ENCODE assay signal across 14 cellular contexts in the genomic region with DNA sequence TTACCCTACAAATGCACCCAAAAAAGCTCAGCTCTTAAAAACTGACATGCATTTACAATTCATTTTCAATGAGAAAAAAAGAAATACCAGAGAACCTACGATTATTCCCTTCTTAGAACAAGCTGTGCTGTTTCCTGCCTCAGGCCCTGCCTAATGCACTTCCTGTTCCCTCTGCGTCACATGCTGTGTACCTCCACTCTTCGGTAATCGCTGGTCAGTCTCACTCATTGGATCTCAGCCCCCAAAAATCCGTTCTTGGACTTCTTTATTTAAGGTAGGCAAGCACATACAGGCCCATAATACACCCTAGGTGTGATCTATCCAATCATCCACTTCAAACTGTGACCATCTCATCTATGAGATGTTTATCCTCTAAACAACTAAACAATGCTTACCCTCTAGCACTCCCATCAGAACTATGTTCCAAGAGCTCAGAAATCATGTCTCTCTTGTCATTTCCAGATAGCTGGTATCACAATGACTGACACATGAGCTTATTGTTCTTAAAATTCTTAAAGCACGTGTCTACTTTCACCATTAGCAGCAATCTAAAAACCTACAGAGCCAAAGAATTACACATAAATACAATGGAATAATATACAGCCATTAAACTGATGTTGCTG.
DNase-seq lines count a peak whose midpoint lies in the region; ATAC-seq and TF ChIP-seq lines count a peak whose summit lies in the region.
"Had no signal": no experiment of that assay in that cellular context is flagged by ENCODE, and none has a peak within 500 bp of the region (broad histone marks: within the 10 kb centered on the region; RNA-seq: fewer than 3 reads in every experiment).

No MANE protein-coding gene starts in this region.

- H3K27ac Mint-ChIP-seq in endodermal cell (peak overlapping the region; percentile 13), neural progenitor cell (peak overlapping the region; percentile 9)
- H3K27ac Mint-ChIP-seq in activated naive CD4-positive, alpha-beta T cell treated with anti-CD3 and anti-CD28 coated beads for 36 hours, result no peak overlapping the region
- H3K27ac Mint-ChIP-seq: activated naive CD4-positive, alpha-beta T cell treated with anti-CD3 and anti-CD28 coated beads, Interleukin-2, amount 50 U/mL, for 72 hours; CD4-positive, CD25-positive, alpha-beta regulatory T cell had no signal

- intact Hi-C loops in mucosa of descending colon (cut with DNase I, micrococcal nuclease), result no loop called here
- intact Hi-C loops in activated naive CD4-positive, alpha-beta T cell treated with anti-CD3 and anti-CD28 coated beads for 36 hours (cut with micrococcal nuclease), result loop anchor here (2.0 kb wide), 1 partner anchor 352 kb away; no protein-coding TSS in a partner anchor

- no peaks in the 10 kb centered on the region for H3K27me3 ChIP-seq in Loucy (ENCODE audit: insufficient read depth, low read length, poor library complexity, severe bottlenecking)
- H3K27me3 ChIP-seq in endodermal cell (ENCODE audit: control insufficient read depth, insufficient read depth, low read length, poor library complexity, severe bottlenecking), result no peaks in the 10 kb centered on the region
- H3K27me3 ChIP-seq in neural progenitor cell, result no peaks in the 10 kb centered on the region

- peak; percentile 61 for ATAC-seq in GM18502 (IDR thresholded peaks at IDR 0.05; ENCODE audit: poor library complexity, unreplicated experiment)
- no peak for ATAC-seq in mucosa of descending colon
- no peak for ATAC-seq in GM19463 (IDR thresholded peaks at IDR 0.05; ENCODE audit: unreplicated experiment)
- ATAC-seq: activated naive CD4-positive, alpha-beta T cell treated with anti-CD3 and anti-CD28 coated beads, Interleukin-2, amount 50 U/mL, for 72 hours; esophagus mucosa; Panc1 had no signal

- no peaks in the 10 kb centered on the region for H3K9me3 Mint-ChIP-seq in endodermal cell
- no peaks in the 10 kb centered on the region for H3K9me3 Mint-ChIP-seq in neural progenitor cell
- H3K9me3 Mint-ChIP-seq in activated naive CD4-positive, alpha-beta T cell treated with anti-CD3 and anti-CD28 coated beads for 36 hours, result peaks cover 1% of the 10 kb centered on the region
- H3K9me3 Mint-ChIP-seq: activated naive CD4-positive, alpha-beta T cell treated with anti-CD3 and anti-CD28 coated beads, Interleukin-2, amount 50 U/mL, for 72 hours had no signal

- peaks cover 18% of the 10 kb centered on the region for H3K4me1 Mint-ChIP-seq in endodermal cell
- peaks cover 17% of the 10 kb centered on the region for H3K4me1 Mint-ChIP-seq in neural progenitor cell
- no peaks in the 10 kb centered on the region for H3K4me1 Mint-ChIP-seq in activated naive CD4-positive, alpha-beta T cell treated with anti-CD3 and anti-CD28 coated beads for 36 hours (ENCODE audit: low read depth)
- H3K4me1 Mint-ChIP-seq: CD4-positive, CD25-positive, alpha-beta regulatory T cell had no signal

- WGBS in endodermal cell (ENCODE audit: insufficient coverage in 1 of 2, insufficient read length in 1 of 2), 2 experiments, result 75 to 82% methylated on average over 5 to 6 of the region's 6 CpGs

- no peaks in the 10 kb centered on the region for H3K4me1 ChIP-seq in Loucy (ENCODE audit: insufficient read depth, low read length, poor library complexity, severe bottlenecking)
- no peaks in the 10 kb centered on the region for H3K4me1 ChIP-seq in endodermal cell (ENCODE audit: control insufficient read depth, insufficient read depth, low read length)
- peaks cover 13% of the 10 kb centered on the region for H3K4me1 ChIP-seq in neural progenitor cell
- H3K4me1 ChIP-seq in mucosa of descending colon (ENCODE audit: low read depth), result no peaks in the 10 kb centered on the region

- H3K36me3 ChIP-seq in Loucy (ENCODE audit: insufficient read depth, low read length) (no peaks in the 10 kb centered on the region), endodermal cell (ENCODE audit: control insufficient read depth, insufficient read depth, low read length) (no peaks in the 10 kb centered on the region), neural progenitor cell (no peaks in the 10 kb centered on the region), mucosa of descending colon (ENCODE audit: low read depth) (no peaks in the 10 kb centered on the region)

- no peak overlapping the region for H3K4me2 ChIP-seq in Loucy (ENCODE audit: low read depth, low read length, poor library complexity, severe bottlenecking)
- no peak overlapping the region for H3K4me2 ChIP-seq in neural progenitor cell

- no peaks in the 10 kb centered on the region for H3K9me2 ChIP-seq in Loucy (replicated peaks; ENCODE audit: low read depth, low read length)

- H3K27me3 Mint-ChIP-seq in endodermal cell (ENCODE audit: insufficient read depth) (no peaks in the 10 kb centered on the region), neural progenitor cell (ENCODE audit: insufficient read depth, low read depth) (peaks cover 2% of the 10 kb centered on the region)
- peaks cover 2% of the 10 kb centered on the region for H3K27me3 Mint-ChIP-seq in activated naive CD4-positive, alpha-beta T cell treated with anti-CD3 and anti-CD28 coated beads for 36 hours (ENCODE audit: low read depth)
- H3K27me3 Mint-ChIP-seq: CD4-positive, CD25-positive, alpha-beta regulatory T cell had no signal

- H3K4me3 Mint-ChIP-seq in endodermal cell, result no peak overlapping the region
- no peak overlapping the region for H3K4me3 Mint-ChIP-seq in neural progenitor cell
- H3K4me3 Mint-ChIP-seq in activated naive CD4-positive, alpha-beta T cell treated with anti-CD3 and anti-CD28 coated beads for 36 hours, result no peak overlapping the region
- H3K4me3 Mint-ChIP-seq: CD4-positive, CD25-positive, alpha-beta regulatory T cell had no signal

- DNase-seq in endodermal cell (peak; percentile 52), neural progenitor cell (ENCODE audit: low spot score) (no peak), mucosa of descending colon (no peak), A172 (ENCODE audit: low spot score) (no peak)
- DNase-seq in activated naive CD4-positive, alpha-beta T cell treated with anti-CD3 and anti-CD28 coated beads for 36 hours, result no peak
- DNase-seq: activated CD4-positive, CD25-positive, alpha-beta regulatory T cell; Kasumi-1 had no signal

- TF ChIP-seq CTCF in Loucy (conservative IDR thresholded peaks at IDR 0.05; ENCODE audit: low read length), result no peak
- no peak for TF ChIP-seq CTCF in endodermal cell (conservative IDR thresholded peaks at IDR 0.05)
- no peak for TF ChIP-seq CTCF in neural progenitor cell (IDR thresholded peaks at IDR 0.05)
- no peak for TF ChIP-seq CTCF in mucosa of descending colon (IDR thresholded peaks at IDR 0.05)

- H3K9me3 ChIP-seq in Loucy (ENCODE audit: insufficient read depth, low read depth, low read length) (no peaks in the 10 kb centered on the region), endodermal cell (ENCODE audit: control insufficient read depth, low read length) (no peaks in the 10 kb centered on the region), neural progenitor cell (ENCODE audit: low read depth) (no peaks in the 10 kb centered on the region), mucosa of descending colon (no peaks in the 10 kb centered on the region)

- CTCF ChIA-PET in activated naive CD4-positive, alpha-beta T cell treated with anti-CD3 and anti-CD28 coated beads for 36 hours (lab: Charles Lee), result interaction anchor here (1.0 kb wide), 1 partner anchor 15 kb away, joined by 3 read pairs; no protein-coding TSS in a partner anchor

- H3F3A ChIP-seq in Loucy (ENCODE audit: low read depth) (no peaks in the 10 kb centered on the region), neural progenitor cell (ENCODE audit: low read depth) (peaks cover 5% of the 10 kb centered on the region)

- H4K20me1 ChIP-seq in Loucy (ENCODE audit: insufficient read depth, low read length, poor library complexity, severe bottlenecking), result no peaks in the 10 kb centered on the region
- no peaks in the 10 kb centered on the region for H4K20me1 ChIP-seq in neural progenitor cell (ENCODE audit: low read depth)

- H3K9ac ChIP-seq in Loucy (ENCODE audit: low read depth, low read length, poor library complexity, severe bottlenecking), result no peak overlapping the region
- no peak overlapping the region for H3K9ac ChIP-seq in endodermal cell (ENCODE audit: extremely low read depth, low read length, poor library complexity, severe bottlenecking)
- no peak overlapping the region for H3K9ac ChIP-seq in neural progenitor cell

- no peak overlapping the region for H3K4me3 ChIP-seq in Loucy (ENCODE audit: low read length, poor library complexity, severe bottlenecking)
- H3K4me3 ChIP-seq in endodermal cell (ENCODE audit: low read length), result no peak overlapping the region
- no peak overlapping the region for H3K4me3 ChIP-seq in neural progenitor cell
- no peak overlapping the region for H3K4me3 ChIP-seq in mucosa of descending colon

- H3K79me2 ChIP-seq in Loucy (ENCODE audit: insufficient read depth, low read length) (no peaks in the 10 kb centered on the region), neural progenitor cell (ENCODE audit: low read depth) (no peaks in the 10 kb centered on the region)

- peak overlapping the region; percentile 57 for H2AFZ ChIP-seq in Loucy (ENCODE audit: low read length)
- peak overlapping the region; percentile 18 for H2AFZ ChIP-seq in neural progenitor cell (replicated peaks)

- H3K27ac ChIP-seq in endodermal cell (ENCODE audit: low read depth, low read length), result no peak overlapping the region
- no peak overlapping the region for H3K27ac ChIP-seq in neural progenitor cell

- H3K36me3 Mint-ChIP-seq in endodermal cell (ENCODE audit: low read depth), result no peaks in the 10 kb centered on the region
- no peaks in the 10 kb centered on the region for H3K36me3 Mint-ChIP-seq in neural progenitor cell
- H3K36me3 Mint-ChIP-seq in activated naive CD4-positive, alpha-beta T cell treated with anti-CD3 and anti-CD28 coated beads for 36 hours (ENCODE audit: low read depth), result no peaks in the 10 kb centered on the region
- H3K36me3 Mint-ChIP-seq: activated naive CD4-positive, alpha-beta T cell treated with anti-CD3 and anti-CD28 coated beads, Interleukin-2, amount 50 U/mL, for 72 hours; CD4-positive, CD25-positive, alpha-beta regulatory T cell had no signal
